1 cellular context compared by ENCODE assay signal in genomic region chr7:82386571-82386970, GRCh38. TPM values are rescaled to one million over a fixed set of nuclear protein-coding genes. Genes with fewer than 3 reads are reported as not detected.
"Had no signal": no experiment of that assay in that cellular context is flagged by ENCODE, and none has a peak within 500 bp of the region (broad histone marks: within the 10 kb centered on the region; RNA-seq: fewer than 3 reads in every experiment).

No MANE protein-coding gene starts in this region.

RNA-seq across cellular contexts. Expression of gene CACNA2D1, which starts 57.0 kb away (rescaled TPM):
- total RNA-seq: MCF 10A had no signal
